In the genomic region with DNA sequence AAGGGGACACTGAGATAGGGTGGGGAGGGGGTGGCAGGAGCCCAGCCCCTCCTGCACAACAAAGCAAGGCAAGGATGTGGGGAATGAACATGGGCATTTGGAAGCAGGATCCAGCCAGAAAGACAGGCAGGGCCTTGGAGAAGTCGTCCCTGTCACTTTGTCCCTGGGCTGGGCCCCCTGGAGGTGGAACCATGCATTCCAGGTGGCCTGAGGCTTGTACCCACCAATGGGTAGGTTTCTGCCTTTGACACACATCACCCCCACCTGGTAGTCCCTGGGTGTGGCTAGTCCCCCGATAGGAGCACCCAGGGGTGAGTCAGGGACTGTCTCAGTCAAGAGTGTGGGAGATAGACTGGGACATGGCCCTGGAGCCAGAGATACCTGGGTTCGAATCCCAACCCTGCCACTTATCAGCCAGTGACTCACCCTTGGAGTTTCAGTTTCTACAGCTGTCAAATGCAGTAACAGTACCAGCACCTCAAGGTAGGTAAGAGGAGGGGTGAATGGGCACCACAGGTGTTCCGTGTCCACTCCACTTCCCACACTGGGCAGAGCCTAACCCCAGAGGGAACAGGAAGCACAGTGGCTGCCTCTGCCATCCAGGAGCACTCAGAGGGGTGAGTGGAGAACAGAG, we compare ENCODE assay signal across 25 cellular contexts. TPM values are rescaled to one million over a fixed set of nuclear protein-coding genes. Genes with fewer than 3 reads are reported as not detected.
DNase-seq lines count a peak whose midpoint lies in the region; ATAC-seq, FAIRE-seq and TF ChIP-seq lines count a peak whose summit lies in the region.
"Had no signal": no experiment of that assay in that cellular context is flagged by ENCODE, and none has a peak within 500 bp of the region (broad histone marks: within the 10 kb centered on the region; RNA-seq: fewer than 3 reads in every experiment).

No MANE protein-coding gene starts in this region.

- H3K9me2 ChIP-seq in HCT116 (ENCODE audit: insufficient read depth) = no peaks in the 10 kb centered on the region

- ATAC-seq in HCT116 (peak; percentile 72), pancreas (peak; percentile 84 to 90 (median 85)), GM18517 (IDR thresholded peaks at IDR 0.05; ENCODE audit: unreplicated experiment) (no peak)
- ATAC-seq: gastroesophageal sphincter; natural killer cell treated with Interleukin-12 subunit alpha and Interleukin-12 subunit beta and Interleukin-15 and Interleukin-18, amount 100 ng/mL, for 72 hours; psoas muscle; T-helper 17 cell had no signal

- H3K4me1 ChIP-seq in HCT116 (ENCODE audit: control insufficient read depth in 1 of 2, insufficient read depth in 2 of 2, low read length in 2 of 2) (peaks cover 0 to 28% of the 10 kb centered on the region in 2 experiments; a peak in 2 of 4 replicates), endodermal cell (ENCODE audit: control insufficient read depth, insufficient read depth, low read length) (no peaks in the 10 kb centered on the region), pancreas (no peaks in the 10 kb centered on the region), testis (peaks cover 15% of the 10 kb centered on the region)
- H3K4me1 ChIP-seq: gastroesophageal sphincter, psoas muscle, SJSA1, transverse colon had no signal

- DNase-seq in GM12864 (ENCODE audit: low read depth) (no peak), HCT116 (ENCODE audit: low read depth, low spot score) (peak; percentile 10), endodermal cell (no peak), pancreas (peak in 4 of 6 donors; percentile 37 to 45 (median 40)), NCI-H2171 (lab: John Stamatoyannopoulos, UW) (no peak), testis (no peak), GM10266 (ENCODE audit: extremely low spot score) (no peak)
- DNase-seq: activated CD4-positive, alpha-beta T cell treated with anti-CD3 and anti-CD28 coated beads, Interleukin-2, amount 50 U/mL, for 4 hours; activated naive CD4-positive, alpha-beta T cell treated with Interleukin-2 at 50 U/mL for 16 hours; CD8-positive, alpha-beta memory T cell; kidney; mesenchymal stem cell; MM.1S; NCI-H774; psoas muscle; stimulated activated CD4-positive, alpha-beta T cell treated with anti-CD3 and anti-CD28 coated beads, Interleukin-4, amount 100 ng/mL, for 1 hour; T-helper 17 cell; transverse colon had no signal

- no peak overlapping the region for H3K4me3 ChIP-seq in GM12864 (ENCODE audit: low read depth, low read length)
- no peak overlapping the region for H3K4me3 ChIP-seq in HCT116 (replicated peaks in 1 of 2; ENCODE audit: low read depth in 1 of 2, low read length in 2 of 2)
- H3K4me3 ChIP-seq in endodermal cell (ENCODE audit: low read length) = no peak overlapping the region
- no peak overlapping the region for H3K4me3 ChIP-seq in pancreas
- H3K4me3 ChIP-seq in testis = no peak overlapping the region
- H3K4me3 ChIP-seq: gastroesophageal sphincter, psoas muscle, SJSA1, smooth muscle cell, transverse colon had no signal

- no peak for TF ChIP-seq RAD21 in HCT116 (IDR thresholded peaks at IDR 0.05; ENCODE audit: low read depth)

- intact Hi-C loops in HCT116 (cut with micrococcal nuclease) = no loop called here
- intact Hi-C loops in pancreas (cut with DNase I) = no loop called here
- intact Hi-C loops in testis (cut with DNase I; ENCODE audit: low total_unique reads) = loop anchor here (10.0 kb wide), 1 partner anchor 95 kb away; no protein-coding TSS in a partner anchor

- H3K36me3 ChIP-seq in HCT116 (ENCODE audit: control insufficient read depth in 1 of 2, insufficient read depth in 2 of 2, low read length in 2 of 2) (no peaks in the 10 kb centered on the region), endodermal cell (ENCODE audit: control insufficient read depth, insufficient read depth, low read length) (no peaks in the 10 kb centered on the region), pancreas (no peaks in the 10 kb centered on the region), testis (ENCODE audit: low read depth, missing control alignments) (no peaks in the 10 kb centered on the region)
- H3K36me3 ChIP-seq: gastroesophageal sphincter, SJSA1, transverse colon had no signal

- H3K27ac Mint-ChIP-seq in endodermal cell = no peak overlapping the region
- H3K27ac Mint-ChIP-seq: natural killer cell treated with Interleukin-12 subunit alpha and Interleukin-12 subunit beta and Interleukin-15 and Interleukin-18, amount 100 ng/mL, for 72 hours; stimulated activated naive CD8-positive, alpha-beta T cell treated with anti-CD3 and anti-CD28 coated beads, Interleukin-15, Interleukin-2, amounts not matched to agents 100 ng/mL and 50 ng/mL, for 24 hours; T-helper 17 cell had no signal

- H3K4me1 Mint-ChIP-seq in endodermal cell = peaks cover 3% of the 10 kb centered on the region
- H3K4me1 Mint-ChIP-seq: CD8-positive, alpha-beta memory T cell had no signal

- H3K4me2 ChIP-seq in HCT116 (ENCODE audit: low read length) = peak overlapping the region; percentile 39
- H3K4me2 ChIP-seq: smooth muscle cell had no signal

- TF ChIP-seq POLR2A in HCT116 (IDR thresholded peaks at IDR 0.05; ENCODE audit: borderline replicate concordance, extremely low read depth, insufficient read depth, insufficient read length) = no peak
- no peak for TF ChIP-seq POLR2A in testis (IDR thresholded peaks at IDR 0.05)

- H3K4me3 Mint-ChIP-seq in endodermal cell = no peak overlapping the region
- H3K4me3 Mint-ChIP-seq: CD8-positive, alpha-beta memory T cell; natural killer cell treated with Interleukin-12 subunit alpha and Interleukin-12 subunit beta and Interleukin-15 and Interleukin-18, amount 100 ng/mL, for 72 hours; stimulated activated naive CD8-positive, alpha-beta T cell treated with anti-CD3 and anti-CD28 coated beads, Interleukin-15, Interleukin-2, amounts not matched to agents 100 ng/mL and 50 ng/mL, for 24 hours; T-helper 17 cell had no signal

- H4K20me1 ChIP-seq in HCT116 (ENCODE audit: insufficient read depth) = no peaks in the 10 kb centered on the region

- H2AFZ ChIP-seq in HCT116 (ENCODE audit: low read depth, low read length, poor library complexity, severe bottlenecking) = no peak overlapping the region

- peak; percentile 37 for TF ChIP-seq CTCF in GM12864 (IDR thresholded peaks at IDR 0.05; ENCODE audit: low read depth, low read length, missing control alignments)
- peak in 2 of 3 experiments; percentile 44 to 51; a peak in 4 of 6 replicates for TF ChIP-seq CTCF in HCT116 (IDR thresholded peaks at IDR 0.05 in 2 of 3, conservative IDR thresholded peaks at IDR 0.05 in 1 of 3; ENCODE audit: borderline replicate concordance in 1 of 3, insufficient read depth in 1 of 3, low read depth in 2 of 3, low read length in 2 of 3)
- peak; percentile 44 for TF ChIP-seq CTCF in endodermal cell (conservative IDR thresholded peaks at IDR 0.05)
- no peak for TF ChIP-seq CTCF in pancreas (IDR thresholded peaks at IDR 0.05)
- no peak for TF ChIP-seq CTCF in testis (IDR thresholded peaks at IDR 0.05)
- TF ChIP-seq CTCF in GM10266 (IDR thresholded peaks at IDR 0.05; ENCODE audit: control insufficient read depth, insufficient read depth, low read depth, missing control alignments) = no peak

- H3K9me3 ChIP-seq in HCT116 (ENCODE audit: control insufficient read depth in 1 of 2, insufficient read depth in 1 of 2, low read depth in 1 of 2, low read length in 2 of 2) = no peaks in the 10 kb centered on the region
- no peaks in the 10 kb centered on the region for H3K9me3 ChIP-seq in endodermal cell (ENCODE audit: control insufficient read depth, low read length)
- H3K9me3 ChIP-seq in pancreas = no peaks in the 10 kb centered on the region
- no peaks in the 10 kb centered on the region for H3K9me3 ChIP-seq in testis
- H3K9me3 ChIP-seq: gastroesophageal sphincter, psoas muscle, SJSA1, transverse colon had no signal

- H3K27me3 ChIP-seq in HCT116 (ENCODE audit: insufficient read depth, low read length) (no peaks in the 10 kb centered on the region), endodermal cell (ENCODE audit: control insufficient read depth, insufficient read depth, low read length, poor library complexity, severe bottlenecking) (no peaks in the 10 kb centered on the region), pancreas (no peaks in the 10 kb centered on the region), testis (no peaks in the 10 kb centered on the region)
- H3K27me3 ChIP-seq: transverse colon had no signal

- no peak overlapping the region for H3K9ac ChIP-seq in HCT116 (ENCODE audit: low read length)
- no peak overlapping the region for H3K9ac ChIP-seq in endodermal cell (ENCODE audit: extremely low read depth, low read length, poor library complexity, severe bottlenecking)

- POLR2A ChIA-PET in HCT116 (lab: Charles Lee) = no interaction called here

- no peaks in the 10 kb centered on the region for H3K79me2 ChIP-seq in HCT116 (ENCODE audit: insufficient read depth, low read length)

- CTCF ChIA-PET in HCT116 (lab: Charles Lee) = interaction anchor here (0.6 kb wide), 1 partner anchor 13 kb away, joined by 3 read pairs; no protein-coding TSS in a partner anchor

- H3K9me3 Mint-ChIP-seq in endodermal cell = no peaks in the 10 kb centered on the region
- H3K9me3 Mint-ChIP-seq: CD8-positive, alpha-beta memory T cell; natural killer cell treated with Interleukin-12 subunit alpha and Interleukin-12 subunit beta and Interleukin-15 and Interleukin-18, amount 100 ng/mL, for 72 hours; stimulated activated naive CD8-positive, alpha-beta T cell treated with anti-CD3 and anti-CD28 coated beads, Interleukin-15, Interleukin-2, amounts not matched to agents 100 ng/mL and 50 ng/mL, for 24 hours had no signal

- no peak for FAIRE-seq in pancreas (lab: Jason Lieb, UNC)
- FAIRE-seq: kidney had no signal

- WGBS in endodermal cell (ENCODE audit: insufficient coverage in 1 of 2, insufficient read length in 1 of 2), 2 experiments = 90 to 100% methylated on average over 1 to 4 of the region's 4 CpGs
- 58 to 59% methylated on average over 4 of the region's 4 CpGs for WGBS in pancreas, 2 donors
- WGBS in testis, 2 donors = 83 to 86% methylated on average over 3 to 4 of the region's 4 CpGs

- RAD21 ChIA-PET in HCT116 (lab: Charles Lee; ENCODE audit: low non-redundant PET in 1 of 2, low total read pairs in 2 of 2, uncharacterized antibody in 2 of 2, unreplicated experiment in 2 of 2) = no interaction called here

- H3K36me3 Mint-ChIP-seq in endodermal cell (ENCODE audit: low read depth) = no peaks in the 10 kb centered on the region
- H3K36me3 Mint-ChIP-seq: CD8-positive, alpha-beta memory T cell; natural killer cell treated with Interleukin-12 subunit alpha and Interleukin-12 subunit beta and Interleukin-15 and Interleukin-18, amount 100 ng/mL, for 72 hours had no signal

- H3K27ac ChIP-seq in HCT116 (ENCODE audit: low read depth, low read length) (no peak overlapping the region), endodermal cell (ENCODE audit: low read depth, low read length) (no peak overlapping the region), pancreas (no peak overlapping the region), testis (no peak overlapping the region)
- H3K27ac ChIP-seq: gastroesophageal sphincter, psoas muscle, SJSA1, transverse colon had no signal

- peaks cover 9% of the 10 kb centered on the region for H3K27me3 Mint-ChIP-seq in endodermal cell (ENCODE audit: insufficient read depth)

- no TSS peak for BruUV-seq in HCT116 (replicated peaks; lab: Mats Ljungman, UMichigan)

RNA-seq across cellular contexts. Expression of gene PLA2G2D, which starts 10.0 kb away (rescaled TPM):
- total RNA-seq in HCT116 (2021; ENCODE audit: unreplicated experiment) (not detected), endodermal cell (not detected), pancreas (under 1 TPM in 1 of 6 donors, not detected in 5; 0.25 TPM), testis (under 1 TPM in 1 of 2 donors, not detected in 1; 0.16 TPM)
- not detected in 2 replicates for polyA plus RNA-seq in HCT116 (2012)
- polyA plus RNA-seq in endodermal cell (2013, experiment 1 of 2) = not detected
- not detected for polyA plus RNA-seq in endodermal cell (2013, experiment 2 of 2)
- polyA plus RNA-seq in pancreas (not detected), testis (ENCODE audit: insufficient read depth, low read depth, low replicate concordance) (3.7 TPM)
- total RNA-seq: CD8-positive, alpha-beta memory T cell; gastroesophageal sphincter; natural killer cell treated with Interleukin-12 subunit alpha and Interleukin-12 subunit beta and Interleukin-15 and Interleukin-18, amount 100 ng/mL, for 72 hours; psoas muscle; SJSA1; smooth muscle cell; T-helper 17 cell had no signal
- polyA plus RNA-seq: aorta; CD8-positive, alpha-beta memory T cell; psoas muscle; smooth muscle cell had no signal

RNA-seq across cellular contexts. Expression of gene PLA2G2F, which starts 29.8 kb away (rescaled TPM):
- total RNA-seq in HCT116 (2021; ENCODE audit: unreplicated experiment) = 0.12 TPM
- 0.01 TPM in 1 of 2 replicates, not detected in the other for polyA plus RNA-seq in HCT116 (2012)
- total RNA-seq in endodermal cell = not detected
- not detected for polyA plus RNA-seq in endodermal cell (2013, experiment 1 of 2)
- not detected for polyA plus RNA-seq in endodermal cell (2013, experiment 2 of 2)
- not detected for total RNA-seq in pancreas
- not detected for polyA plus RNA-seq in pancreas
- not detected for total RNA-seq in testis
- polyA plus RNA-seq in testis (ENCODE audit: insufficient read depth, low read depth, low replicate concordance) = not detected
- total RNA-seq: aorta; CD8-positive, alpha-beta memory T cell; gastroesophageal sphincter; kidney; natural killer cell treated with Interleukin-12 subunit alpha and Interleukin-12 subunit beta and Interleukin-15 and Interleukin-18, amount 100 ng/mL, for 72 hours; psoas muscle; SJSA1; T-helper 17 cell had no signal
- polyA plus RNA-seq: CD8-positive, alpha-beta memory T cell had no signal

RNA-seq across cellular contexts. Expression of gene PLA2G5, which starts 39.3 kb away (rescaled TPM):
- total RNA-seq in HCT116 (2021; ENCODE audit: unreplicated experiment) = not detected
- polyA plus RNA-seq in HCT116 (2012) = not detected in 2 replicates
- not detected for total RNA-seq in endodermal cell
- polyA plus RNA-seq in endodermal cell (2013, experiment 1 of 2) = not detected
- not detected for polyA plus RNA-seq in endodermal cell (2013, experiment 2 of 2)
- under 1 TPM in 5 of 6 donors, not detected in 1; 0.12 to 0.67 (median 0.35) TPM for total RNA-seq in pancreas
- 1 to 10 TPM; 1.7 to 2.0 TPM for polyA plus RNA-seq in pancreas
- total RNA-seq in testis = 10 to 100 TPM; 19.8 to 21.2 TPM
- 17.6 TPM for polyA plus RNA-seq in testis (ENCODE audit: insufficient read depth, low read depth, low replicate concordance)
- total RNA-seq: CD8-positive, alpha-beta memory T cell; natural killer cell treated with Interleukin-12 subunit alpha and Interleukin-12 subunit beta and Interleukin-15 and Interleukin-18, amount 100 ng/mL, for 72 hours; SJSA1; T-helper 17 cell had no signal
- polyA plus RNA-seq: CD8-positive, alpha-beta memory T cell had no signal

Comparison
In these comparisons a context has a peak if more than half of its experiments do, and no peak if none do; other contexts are left out.
1. DNase-seq: peak in HCT116 (single experiment) and pancreas (4 of 6); none in GM12864 (single experiment), endodermal cell (single experiment), NCI-H2171 (single experiment), testis (single experiment) and GM10266 (single experiment).
2. CTCF ChIP-seq: peak in GM12864 (single experiment), HCT116 (2 of 3) and endodermal cell (single experiment); none in pancreas (0 of 4), testis (0 of 3) and GM10266 (single experiment).
3. RNA of gene PLA2G5, which starts 39.3 kb away (total RNA-seq): 19.8 to 21.2 TPM in testis; 0.12 to 0.67 TPM in pancreas, not detected in HCT116 (single experiment) and not detected in endodermal cell; every median in the first group is over 10 times any median in the second.